8 cellular contexts compared by ENCODE assay signal in the genomic region with DNA sequence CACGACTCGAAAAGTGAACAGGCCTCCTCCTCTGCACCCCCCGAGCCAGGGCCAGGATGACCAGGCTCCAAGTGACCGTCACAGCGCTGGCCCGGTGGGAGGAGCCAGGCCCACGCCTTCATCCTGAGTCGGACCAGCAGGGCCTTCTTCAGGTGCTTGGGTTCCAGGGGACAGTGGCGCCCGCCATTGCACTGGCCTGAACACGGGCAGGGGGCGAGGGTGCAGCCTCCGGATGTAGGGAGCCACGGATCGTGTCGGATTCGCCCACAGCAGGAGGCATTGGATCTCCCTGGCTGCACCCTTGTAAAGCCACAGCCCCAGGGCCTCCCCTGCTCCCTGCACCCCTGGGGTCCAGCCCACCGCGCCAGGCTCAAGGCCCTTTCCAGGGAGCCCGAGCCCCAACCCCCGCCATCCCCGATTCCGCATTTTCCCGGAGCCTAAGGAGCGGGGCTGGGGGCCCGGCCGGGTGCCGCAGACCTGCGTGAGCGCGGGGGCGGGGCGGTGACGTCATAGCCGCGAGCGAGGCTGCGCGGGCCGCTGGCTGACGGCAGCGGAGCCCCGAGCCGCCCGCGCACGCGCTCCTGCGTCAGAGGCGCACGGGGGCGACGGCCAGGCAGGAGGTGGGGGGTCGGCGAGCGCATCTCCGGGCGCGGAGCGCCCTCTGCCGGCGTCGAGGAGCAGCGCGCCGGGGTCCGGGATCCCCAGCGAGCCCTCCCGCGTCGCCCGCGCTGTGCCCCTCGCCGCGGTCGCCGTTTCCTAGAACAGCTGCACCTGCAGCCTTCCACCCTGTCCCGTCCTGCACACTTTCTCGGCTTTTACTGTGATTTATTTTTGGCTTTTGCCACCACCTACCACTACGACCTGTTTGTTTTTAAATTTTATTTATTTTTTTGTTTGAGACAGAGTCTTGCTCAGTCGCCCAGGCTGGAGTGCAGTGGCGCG. TPM values are rescaled to one million over a fixed set of nuclear protein-coding genes. Genes with fewer than 3 reads are reported as not detected.
DNase-seq lines count a peak whose midpoint lies in the region; ATAC-seq, FAIRE-seq and TF ChIP-seq lines count a peak whose summit lies in the region.

No MANE protein-coding gene starts in this region.

- POLR2A ChIA-PET in HCT116 (lab: Charles Lee), result interaction anchor here (1.4 to 1.9 kb wide), 2 partner anchors 29 to 127 kb away, joined by 3 to 20 read pairs; a partner anchor contains a TSS

- no peak overlapping the region for H2AFZ ChIP-seq in HCT116 (ENCODE audit: low read depth, low read length, poor library complexity, severe bottlenecking)

- H3K79me2 ChIP-seq in HCT116 (ENCODE audit: insufficient read depth, low read length), result peaks cover 56% of the 10 kb centered on the region

- peak overlapping the region; percentile 99 for H3K9ac ChIP-seq in HCT116 (ENCODE audit: low read length)

- peaks cover 13% of the 10 kb centered on the region; the same call in 1 of the 2 replicates for H4K20me1 ChIP-seq in HCT116 (ENCODE audit: insufficient read depth)

- DNase-seq in D721Med (ENCODE audit: insufficient read length, low spot score) (peak; percentile 97), HCT116 (ENCODE audit: low read depth, low spot score) (peak; percentile 82), NCI-H2171 treated with DMSO at 0.1 percent for 48 hours (lab: John Stamatoyannopoulos, UW) (peak; percentile 79), cardiac fibroblast (ENCODE audit: low read depth in 2 of 2) (peak; percentile 88 to 95), iris pigment epithelial cell (ENCODE audit: low read depth) (peak; percentile 91)
- DNase-seq in activated CD4-positive, CD25-positive, alpha-beta regulatory T cell (lab: John Stamatoyannopoulos, UW), result peak; percentile 77 to 89 (median 84)
- DNase-seq in stimulated activated CD4-positive, alpha-beta T cell treated with anti-CD3 and anti-CD28 coated beads, Interleukin-12 subunit alpha, Interleukin-12 subunit beta, amount 100 ng/mL, for 24 hours (ENCODE audit: low read depth in 2 of 2), result peak; percentile 81 to 87

- no peaks in the 10 kb centered on the region for H3K9me3 ChIP-seq in HCT116 (ENCODE audit: control insufficient read depth in 1 of 2, insufficient read depth in 1 of 2, low read depth in 1 of 2, low read length in 2 of 2)

- TF ChIP-seq CTCF in D721Med (IDR thresholded peaks at IDR 0.05; ENCODE audit: insufficient read depth, missing control alignments), result peak; percentile 66
- TF ChIP-seq CTCF in HCT116 (IDR thresholded peaks at IDR 0.05 in 2 of 3, conservative IDR thresholded peaks at IDR 0.05 in 1 of 3; ENCODE audit: borderline replicate concordance in 1 of 3, insufficient read depth in 1 of 3, low read depth in 2 of 3, low read length in 2 of 3), result peak in 2 of 3 experiments; percentile 68 to 74; a peak in 4 of 6 replicates
- TF ChIP-seq CTCF in cardiac fibroblast (IDR thresholded peaks at IDR 0.05; ENCODE audit: low read depth, low read length), result peak; percentile 35

- FAIRE-seq in D721Med (lab: Jason Lieb, UNC), result no peak

- CTCF ChIA-PET in HCT116 (lab: Charles Lee), result interaction anchor here (0.6 to 2.3 kb wide), 9 partner anchors 14 to 563 kb away, joined by 3 to 15 read pairs (median 4); a partner anchor contains a TSS

- RAD21 ChIA-PET in HCT116 (lab: Charles Lee; ENCODE audit: low non-redundant PET in 1 of 2, low total read pairs in 2 of 2, uncharacterized antibody in 2 of 2, unreplicated experiment in 2 of 2), result no interaction called here

- TF ChIP-seq RAD21 in HCT116 (IDR thresholded peaks at IDR 0.05; ENCODE audit: low read depth), result no peak

- TSS peak; percentile 55 for BruUV-seq in HCT116 (replicated peaks; lab: Mats Ljungman, UMichigan)

- H3K27me3 ChIP-seq in HCT116 (ENCODE audit: insufficient read depth, low read length), result no peaks in the 10 kb centered on the region

- H3K4me1 ChIP-seq in HCT116 (ENCODE audit: control insufficient read depth in 1 of 2, insufficient read depth in 2 of 2, low read length in 2 of 2), result peaks cover 46 to 65% of the 10 kb centered on the region in 2 experiments

- peak overlapping the region; percentile 98 for H3K4me2 ChIP-seq in HCT116 (ENCODE audit: low read length)

- intact Hi-C loops in HCT116 (cut with micrococcal nuclease), result loop anchor here (5.0 to 10.0 kb wide), 3 partner anchors 138 to 445 kb away; a partner anchor contains a TSS

- peak; percentile 57 for ATAC-seq in HCT116
- ATAC-seq in GM19397 (IDR thresholded peaks at IDR 0.05; ENCODE audit: unreplicated experiment), result no peak

- H3K27ac ChIP-seq in HCT116 (ENCODE audit: low read depth, low read length), result peak overlapping the region; percentile 100

- H3K4me3 ChIP-seq in HCT116 (replicated peaks in 1 of 2; ENCODE audit: low read depth in 1 of 2, low read length in 2 of 2) (peak overlapping the region; percentile 87 to 89), cardiac fibroblast (replicated peaks in 1 of 2; ENCODE audit: low read depth in 2 of 2, low read length in 2 of 2) (peak overlapping the region; percentile 32 to 43)

- peaks cover under 1 to 20% of the 10 kb centered on the region in 2 experiments; a peak in 2 of 4 replicates for H3K36me3 ChIP-seq in HCT116 (ENCODE audit: control insufficient read depth in 1 of 2, insufficient read depth in 2 of 2, low read length in 2 of 2)

- TF ChIP-seq POLR2A in HCT116 (IDR thresholded peaks at IDR 0.05; ENCODE audit: borderline replicate concordance, extremely low read depth, insufficient read depth, insufficient read length), result peak; percentile 11

- no peaks in the 10 kb centered on the region for H3K9me2 ChIP-seq in HCT116 (ENCODE audit: insufficient read depth)

TF ChIP-seq in HCT116, 20 proteins besides CTCF, POLR2A, EP300 and RAD21:
- TF ChIP-seq EZH2phosphoT487 (IDR thresholded peaks at IDR 0.05; ENCODE audit: borderline replicate concordance), result no peak
- TF ChIP-seq, protein P1, sequence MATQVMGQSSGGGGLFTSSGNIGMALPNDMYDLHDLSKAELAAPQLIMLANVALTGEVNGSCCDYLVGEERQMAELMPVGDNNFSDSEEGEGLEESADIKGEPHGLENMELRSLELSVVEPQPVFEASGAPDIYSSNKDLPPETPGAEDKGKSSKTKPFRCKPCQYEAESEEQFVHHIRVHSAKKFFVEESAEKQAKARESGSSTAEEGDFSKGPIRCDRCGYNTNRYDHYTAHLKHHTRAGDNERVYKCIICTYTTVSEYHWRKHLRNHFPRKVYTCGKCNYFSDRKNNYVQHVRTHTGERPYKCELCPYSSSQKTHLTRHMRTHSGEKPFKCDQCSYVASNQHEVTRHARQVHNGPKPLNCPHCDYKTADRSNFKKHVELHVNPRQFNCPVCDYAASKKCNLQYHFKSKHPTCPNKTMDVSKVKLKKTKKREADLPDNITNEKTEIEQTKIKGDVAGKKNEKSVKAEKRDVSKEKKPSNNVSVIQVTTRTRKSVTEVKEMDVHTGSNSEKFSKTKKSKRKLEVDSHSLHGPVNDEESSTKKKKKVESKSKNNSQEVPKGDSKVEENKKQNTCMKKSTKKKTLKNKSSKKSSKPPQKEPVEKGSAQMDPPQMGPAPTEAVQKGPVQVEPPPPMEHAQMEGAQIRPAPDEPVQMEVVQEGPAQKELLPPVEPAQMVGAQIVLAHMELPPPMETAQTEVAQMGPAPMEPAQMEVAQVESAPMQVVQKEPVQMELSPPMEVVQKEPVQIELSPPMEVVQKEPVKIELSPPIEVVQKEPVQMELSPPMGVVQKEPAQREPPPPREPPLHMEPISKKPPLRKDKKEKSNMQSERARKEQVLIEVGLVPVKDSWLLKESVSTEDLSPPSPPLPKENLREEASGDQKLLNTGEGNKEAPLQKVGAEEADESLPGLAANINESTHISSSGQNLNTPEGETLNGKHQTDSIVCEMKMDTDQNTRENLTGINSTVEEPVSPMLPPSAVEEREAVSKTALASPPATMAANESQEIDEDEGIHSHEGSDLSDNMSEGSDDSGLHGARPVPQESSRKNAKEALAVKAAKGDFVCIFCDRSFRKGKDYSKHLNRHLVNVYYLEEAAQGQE (IDR thresholded peaks at IDR 0.05; ENCODE audit: low read depth), result no peak
- TF ChIP-seq, protein P2, sequence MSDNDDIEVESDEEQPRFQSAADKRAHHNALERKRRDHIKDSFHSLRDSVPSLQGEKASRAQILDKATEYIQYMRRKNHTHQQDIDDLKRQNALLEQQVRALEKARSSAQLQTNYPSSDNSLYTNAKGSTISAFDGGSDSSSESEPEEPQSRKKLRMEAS (IDR thresholded peaks at IDR 0.05), result no peak
- no peak for TF ChIP-seq JUND (IDR thresholded peaks at IDR 0.05)
- no peak for TF ChIP-seq YY1 (IDR thresholded peaks at IDR 0.05; ENCODE audit: extremely low read depth, insufficient replicate concordance, low read depth, low read length)
- no peak for TF ChIP-seq SRF (IDR thresholded peaks at IDR 0.05; ENCODE audit: low read depth)
- no peak for TF ChIP-seq CEBPB (IDR thresholded peaks at IDR 0.05; ENCODE audit: low read depth)
- TF ChIP-seq ELF1 (IDR thresholded peaks at IDR 0.05; ENCODE audit: borderline replicate concordance, low read depth), result no peak
- no peak for TF ChIP-seq EZH2 (IDR thresholded peaks at IDR 0.05)
- TF ChIP-seq SP1 (IDR thresholded peaks at IDR 0.05; ENCODE audit: low read depth), result no peak
- no peak for TF ChIP-seq CBX3 (IDR thresholded peaks at IDR 0.05; ENCODE audit: low read depth)
- TF ChIP-seq, protein P3, sequence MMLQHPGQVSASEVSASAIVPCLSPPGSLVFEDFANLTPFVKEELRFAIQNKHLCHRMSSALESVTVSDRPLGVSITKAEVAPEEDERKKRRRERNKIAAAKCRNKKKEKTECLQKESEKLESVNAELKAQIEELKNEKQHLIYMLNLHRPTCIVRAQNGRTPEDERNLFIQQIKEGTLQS (IDR thresholded peaks at IDR 0.05), result no peak
- peak; percentile 70 for TF ChIP-seq ZFX (IDR thresholded peaks at IDR 0.05)
- no peak for TF ChIP-seq ZNF274 (IDR thresholded peaks at IDR 0.05; ENCODE audit: low read depth, low read length)
- TF ChIP-seq EGR1 (IDR thresholded peaks at IDR 0.05; ENCODE audit: low read depth), result no peak
- TF ChIP-seq POLR2AphosphoS5 (IDR thresholded peaks at IDR 0.05; ENCODE audit: low read depth, low read length), result peak; percentile 62

RNA-seq across cellular contexts. Expression of a gene that starts 1.5 kb away (rescaled TPM):
- total RNA-seq in HCT116 (2021; ENCODE audit: unreplicated experiment), result 428 TPM
- polyA plus RNA-seq in HCT116 (2012), result 468 and 508 TPM in 2 replicates

RNA-seq across cellular contexts. Expression of a gene that starts 2.3 kb away (rescaled TPM):
- 23.8 TPM for total RNA-seq in HCT116 (2021; ENCODE audit: unreplicated experiment)
- 11.1 and 11.8 TPM in 2 replicates for polyA plus RNA-seq in HCT116 (2012)

RNA-seq across cellular contexts. Expression of a gene that starts 8.3 kb away (rescaled TPM):
- 146 TPM for total RNA-seq in HCT116 (2021; ENCODE audit: unreplicated experiment)
- polyA plus RNA-seq in HCT116 (2012), result 63.2 and 79.4 TPM in 2 replicates

RNA-seq across cellular contexts. Expression of a gene that starts 29.1 kb away (rescaled TPM):
- 276 TPM for total RNA-seq in HCT116 (2021; ENCODE audit: unreplicated experiment)
- polyA plus RNA-seq in HCT116 (2012), result 398 and 405 TPM in 2 replicates

RNA-seq across cellular contexts. Expression of a gene that starts 34.5 kb away (rescaled TPM):
- 86.9 TPM for total RNA-seq in HCT116 (2021; ENCODE audit: unreplicated experiment)
- 67.3 and 71.4 TPM in 2 replicates for polyA plus RNA-seq in HCT116 (2012)
